ENCODE assay signal across 8 cellular contexts in genomic region chr7:135168001-135168400, GRCh38. TPM values are rescaled to one million over a fixed set of nuclear protein-coding genes. Genes with fewer than 3 reads are reported as not detected.
A peak's percentile ranks its signal among the peaks of the same experiment; 100 is the strongest.
DNase-seq lines count a peak whose midpoint lies in the region; ATAC-seq, FAIRE-seq and TF ChIP-seq lines count a peak whose summit lies in the region.

No MANE protein-coding gene starts in this region.

- H3K4me3 Mint-ChIP-seq in astrocyte (ENCODE audit: unreplicated experiment) (peak overlapping the region; percentile 42), naive B cell (peak overlapping the region in 5 of 8 donors; percentile 27 to 90 (median 61))

- H3K4me3 ChIP-seq in Loucy (ENCODE audit: low read length, poor library complexity, severe bottlenecking) (peak overlapping the region; percentile 81), astrocyte (ENCODE audit: insufficient read depth, low read depth, low read length) (no peak overlapping the region)

- H3K4me1 Mint-ChIP-seq in astrocyte (ENCODE audit: low read depth, unreplicated experiment): peaks cover 22% of the 10 kb centered on the region
- peaks cover 33 to 75% (median 51%) of the 10 kb centered on the region in 3 donors for H3K4me1 Mint-ChIP-seq in naive B cell

- no peaks in the 10 kb centered on the region for H3K27me3 ChIP-seq in Loucy (ENCODE audit: insufficient read depth, low read length, poor library complexity, severe bottlenecking)
- H3K27me3 ChIP-seq in astrocyte (ENCODE audit: insufficient read depth, low read length): no peaks in the 10 kb centered on the region

- no peaks in the 10 kb centered on the region for H3K9me2 ChIP-seq in Loucy (replicated peaks; ENCODE audit: low read depth, low read length)

- no peak overlapping the region for H3K27ac ChIP-seq in astrocyte (ENCODE audit: low read depth, low read length)

- no peak for TF ChIP-seq CTCF in Loucy (conservative IDR thresholded peaks at IDR 0.05; ENCODE audit: low read length)
- no peak for TF ChIP-seq CTCF in astrocyte (IDR thresholded peaks at IDR 0.05; ENCODE audit: insufficient read depth, low read depth, low read length)
- TF ChIP-seq CTCF in GM20000 (IDR thresholded peaks at IDR 0.05; ENCODE audit: extremely low read depth, missing control alignments): no peak

- peaks cover 22% of the 10 kb centered on the region; the same call in 1 of the 2 replicates for H3K36me3 ChIP-seq in Loucy (ENCODE audit: insufficient read depth, low read length)
- H3K36me3 ChIP-seq in astrocyte (ENCODE audit: insufficient read depth, low read length): peaks cover 27% of the 10 kb centered on the region

- no peaks in the 10 kb centered on the region; the same call in 1 of the 2 replicates for H3K9me3 ChIP-seq in Loucy (ENCODE audit: insufficient read depth, low read depth, low read length)
- no peaks in the 10 kb centered on the region for H3K9me3 ChIP-seq in astrocyte (ENCODE audit: insufficient read depth, low read depth, low read length)

- H3K27me3 Mint-ChIP-seq in astrocyte (ENCODE audit: low read depth, unreplicated experiment) (no peaks in the 10 kb centered on the region), naive B cell (no peaks in the 10 kb centered on the region)

- H2AFZ ChIP-seq in Loucy (ENCODE audit: low read length) (no peak overlapping the region), astrocyte (ENCODE audit: low read depth, low read length) (no peak overlapping the region)

- H3K4me1 ChIP-seq in Loucy (ENCODE audit: insufficient read depth, low read length, poor library complexity, severe bottlenecking): peaks cover 22% of the 10 kb centered on the region
- H3K4me1 ChIP-seq in astrocyte (ENCODE audit: insufficient read depth, low read length): peaks cover 15% of the 10 kb centered on the region

- H3K9me3 Mint-ChIP-seq in astrocyte (ENCODE audit: unreplicated experiment) (no peaks in the 10 kb centered on the region), naive B cell (no peaks in the 10 kb centered on the region)

- no peak overlapping the region for H3K9ac ChIP-seq in Loucy (ENCODE audit: low read depth, low read length, poor library complexity, severe bottlenecking)
- no peak overlapping the region for H3K9ac ChIP-seq in astrocyte (ENCODE audit: low read length)

- H3K79me2 ChIP-seq in Loucy (ENCODE audit: insufficient read depth, low read length): peaks cover 35% of the 10 kb centered on the region
- peaks cover 33% of the 10 kb centered on the region for H3K79me2 ChIP-seq in astrocyte (ENCODE audit: insufficient read depth, low read length)

- ATAC-seq in naive B cell (ENCODE audit: low read depth in 2 of 2) (no peak), GM19395 (IDR thresholded peaks at IDR 0.05; ENCODE audit: unreplicated experiment) (no peak), GM19467 (IDR thresholded peaks at IDR 0.05; ENCODE audit: unreplicated experiment) (no peak)

- H3K4me2 ChIP-seq in Loucy (ENCODE audit: low read depth, low read length, poor library complexity, severe bottlenecking) (peak overlapping the region; percentile 90), astrocyte (ENCODE audit: low read length) (no peak overlapping the region)

- H3F3A ChIP-seq in Loucy (ENCODE audit: low read depth): no peaks in the 10 kb centered on the region

- no peak overlapping the region for H3K27ac Mint-ChIP-seq in astrocyte (ENCODE audit: unreplicated experiment)
- peak overlapping the region in 3 of 6 donors; percentile 67 to 98 (median 94) for H3K27ac Mint-ChIP-seq in naive B cell

- peaks cover 31% of the 10 kb centered on the region for H3K36me3 Mint-ChIP-seq in astrocyte (ENCODE audit: low read depth, unreplicated experiment)
- peaks cover 0 to 5% of the 10 kb centered on the region in 2 donors for H3K36me3 Mint-ChIP-seq in naive B cell

- H4K20me1 ChIP-seq in Loucy (ENCODE audit: insufficient read depth, low read length, poor library complexity, severe bottlenecking) (peaks cover 40% of the 10 kb centered on the region), astrocyte (ENCODE audit: insufficient read depth, low read length) (peaks cover 25% of the 10 kb centered on the region)

- no peak for FAIRE-seq in astrocyte (lab: Jason Lieb, UNC)

- in situ Hi-C loops in G401 (cut with HindIII; ENCODE audit: low sequenced_read_pairs): no loop called here

- DNase-seq in CD1c-positive myeloid dendritic cell (ENCODE audit: extremely low spot score): peak; percentile 54
- no peak for DNase-seq in astrocyte (ENCODE audit: low read depth)
- DNase-seq in naive B cell: no peak
- DNase-seq in G401 (ENCODE audit: low spot score): no peak
- no peak for DNase-seq in GM20000 (ENCODE audit: low spot score)

RNA-seq across cellular contexts. Expression of gene CYREN, which starts 2.5 kb away (rescaled TPM):
- 31.0 and 33.7 TPM in 2 replicates for total RNA-seq in astrocyte
- 10 to 100 TPM; 35.4 to 64.0 (median 48.9) TPM for polyA plus RNA-seq in naive B cell (ENCODE audit: low read depth in 6 of 6)
- 65.5 and 72.8 TPM in 2 replicates for total RNA-seq in G401 (2014; rRNA removed; shearing (Covaris generic))

RNA-seq across cellular contexts. Expression of gene TMEM140, which starts 20.1 kb away (rescaled TPM):
- 0.27 and 0.62 TPM in 2 replicates for total RNA-seq in astrocyte
- 10 to 100 TPM; 14.1 to 31.7 (median 25.2) TPM for polyA plus RNA-seq in naive B cell (ENCODE audit: low read depth in 6 of 6)
- not detected in 2 replicates for total RNA-seq in G401 (2014; rRNA removed; shearing (Covaris generic))

RNA-seq across cellular contexts. Expression of gene WDR91, which starts 43.3 kb away (rescaled TPM):
- 5.5 and 6.6 TPM in 2 replicates for total RNA-seq in astrocyte
- 1 to 10 TPM; 2.3 to 5.8 (median 4.5) TPM for polyA plus RNA-seq in naive B cell (ENCODE audit: low read depth in 6 of 6)
- 9.9 and 16.9 TPM in 2 replicates for total RNA-seq in G401 (2014; rRNA removed; shearing (Covaris generic))
